Comparison of ENCODE assay signal across 9 cellular contexts in the genomic region with DNA sequence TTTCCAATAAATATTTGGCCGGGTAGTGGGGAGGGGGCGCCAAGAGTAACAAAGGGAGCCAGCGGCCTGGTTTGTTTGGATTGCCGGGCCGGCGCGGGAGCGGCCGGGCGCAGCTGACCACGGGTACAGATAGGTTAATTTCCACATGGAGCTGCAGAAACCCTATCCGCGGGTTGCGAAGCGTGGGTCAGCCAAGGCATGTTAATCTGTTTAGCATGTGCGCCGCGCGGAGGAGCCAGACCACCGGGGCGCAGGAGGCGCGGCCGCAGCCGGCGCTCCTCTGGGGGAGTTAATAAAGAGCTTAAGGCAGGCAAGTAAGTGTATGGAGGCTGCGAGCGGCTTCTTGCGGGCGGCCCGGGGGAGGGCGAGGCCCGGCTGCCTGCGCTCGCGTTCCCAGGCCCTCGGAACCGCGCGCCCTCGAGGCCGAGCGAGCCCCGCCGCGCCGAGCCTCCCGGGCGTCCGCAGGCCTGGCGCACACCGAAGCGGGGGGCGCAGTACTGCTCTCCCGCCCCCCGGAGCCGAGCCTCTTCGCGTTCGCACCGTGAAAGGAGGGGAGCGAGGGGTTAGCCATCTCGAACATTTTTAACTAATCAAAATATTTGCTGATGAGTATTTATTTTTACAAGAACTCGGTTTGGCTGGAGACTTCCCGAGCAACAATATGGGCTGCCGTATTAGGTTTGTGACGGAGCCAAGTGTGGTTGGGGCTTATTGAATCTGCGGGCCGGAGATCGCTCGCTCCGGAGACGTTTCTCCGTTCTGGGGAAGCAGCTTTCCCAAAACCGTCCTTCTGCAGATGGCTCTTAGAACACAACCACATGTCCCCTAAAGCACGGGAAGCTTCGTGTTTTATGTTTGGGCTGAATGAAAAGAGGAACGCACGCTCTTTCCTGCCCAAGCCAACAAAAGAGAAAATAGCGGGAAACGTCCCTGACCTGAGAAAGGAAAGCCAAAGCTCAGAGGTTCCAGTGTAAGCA. TPM values are rescaled to one million over a fixed set of nuclear protein-coding genes. Genes with fewer than 3 reads are reported as not detected.
A peak's percentile ranks its signal among the peaks of the same experiment; 100 is the strongest.
DNase-seq lines count a peak whose midpoint lies in the region; ATAC-seq, FAIRE-seq and TF ChIP-seq lines count a peak whose summit lies in the region.
"Had no signal": no experiment of that assay in that cellular context is flagged by ENCODE, and none has a peak within 500 bp of the region (broad histone marks: within the 10 kb centered on the region; RNA-seq: fewer than 3 reads in every experiment).

No MANE protein-coding gene starts in this region.

- H3K4me1 ChIP-seq in HUES6 (ENCODE audit: control insufficient read depth, insufficient read depth, low read length) (peaks cover 4% of the 10 kb centered on the region), endothelial cell of umbilical vein (ENCODE audit: control insufficient read depth, extremely low read depth, insufficient read depth, low read length) (no peaks in the 10 kb centered on the region)

- H3K4me3 ChIP-seq in AG09309 (ENCODE audit: control insufficient read depth, low read depth, low read length) = peak overlapping the region; percentile 30
- H3K4me3 ChIP-seq in HUES6 (ENCODE audit: low read depth, low read length) = peak overlapping the region; percentile 46
- no peak overlapping the region for H3K4me3 ChIP-seq in endothelial cell of umbilical vein (replicated peaks in 1 of 3; ENCODE audit: insufficient read depth in 1 of 3, low read depth in 1 of 3, low read length in 3 of 3)

- no peak for FAIRE-seq in endothelial cell of umbilical vein (lab: Jason Lieb, UNC)
- FAIRE-seq: islet of Langerhans had no signal

- H3K27ac Mint-ChIP-seq in nephron progenitor cell = peak overlapping the region; percentile 77

- H3K4me3 Mint-ChIP-seq in nephron progenitor cell = peak overlapping the region; percentile 83

- CTCF ChIA-PET in endothelial cell of umbilical vein (lab: Charles Lee) = interaction anchor here (0.9 to 1.8 kb wide), 6 partner anchors 13 to 205 kb away, joined by 3 to 5 read pairs (median 4); no protein-coding TSS in a partner anchor

- H3K36me3 ChIP-seq in HUES6 (ENCODE audit: control insufficient read depth, insufficient read depth, low read length) (no peaks in the 10 kb centered on the region), endothelial cell of umbilical vein (ENCODE audit: control insufficient read depth in 2 of 2, extremely low read depth in 1 of 2, insufficient read depth in 2 of 2, low read length in 2 of 2) (no peaks in the 10 kb centered on the region)

- TF ChIP-seq POLR2A in endothelial cell of umbilical vein (IDR thresholded peaks at IDR 0.05; ENCODE audit: low read depth, low read length) = no peak

- POLR2A ChIA-PET in endothelial cell of umbilical vein (lab: Charles Lee) = no interaction called here

- H3K9ac ChIP-seq in HUES6 (ENCODE audit: low read length) (no peak overlapping the region), endothelial cell of umbilical vein (replicated peaks; ENCODE audit: extremely low read depth, insufficient read depth, low read length) (no peak overlapping the region)

- no TSS peak for BruUV-seq in endothelial cell of umbilical vein (replicated peaks; lab: Mats Ljungman, UMichigan)

- ATAC-seq in GM21528 (IDR thresholded peaks at IDR 0.05; ENCODE audit: low FRiP score, unreplicated experiment) = no peak

- H3K4me2 ChIP-seq in endothelial cell of umbilical vein (ENCODE audit: insufficient read depth, low read length) = no peak overlapping the region

- peaks cover 79% of the 10 kb centered on the region for H3K27me3 ChIP-seq in HUES6 (ENCODE audit: control insufficient read depth, insufficient read depth, low read length)
- H3K27me3 ChIP-seq in endothelial cell of umbilical vein (ENCODE audit: control insufficient read depth in 2 of 2, insufficient read depth in 2 of 2, low read length in 2 of 2) = peaks cover 69 to 93% of the 10 kb centered on the region in 2 experiments

- no peak overlapping the region for H3K27ac ChIP-seq in HUES6 (ENCODE audit: low read depth, low read length)
- H3K27ac ChIP-seq in endothelial cell of umbilical vein (ENCODE audit: insufficient read depth, low read depth, low read length) = no peak overlapping the region

- no peak overlapping the region for H2AFZ ChIP-seq in endothelial cell of umbilical vein (ENCODE audit: low read depth, low read length)

- H3K36me3 Mint-ChIP-seq in nephron progenitor cell (ENCODE audit: low read depth) = no peaks in the 10 kb centered on the region

- H3K9me3 Mint-ChIP-seq in nephron progenitor cell = peaks cover 3% of the 10 kb centered on the region

- dilution Hi-C loops in endothelial cell of umbilical vein (cut with MboI; ENCODE audit: extremely low pct_ligation_motif_present, low sequenced_read_pairs) = no loop called here

- peaks cover 5% of the 10 kb centered on the region; the same call in 1 of the 2 replicates for H3K9me3 ChIP-seq in HUES6 (ENCODE audit: control insufficient read depth, insufficient read depth, low read depth, low read length)
- H3K9me3 ChIP-seq in endothelial cell of umbilical vein (replicated peaks; ENCODE audit: control insufficient read depth, insufficient read depth, low read length) = no peaks in the 10 kb centered on the region

- intact Hi-C loops in endothelial cell of umbilical vein (cut with micrococcal nuclease) = no loop called here

- DNase-seq in AG09309 (ENCODE audit: low read depth) = no peak
- DNase-seq in endothelial cell of umbilical vein (ENCODE audit: low read depth, low spot score) = no peak
- peak; percentile 82 for DNase-seq in nephron progenitor cell
- DNase-seq in GOT3 (lab: John Stamatoyannopoulos, UW) = no peak
- DNase-seq in DMS153 (lab: John Stamatoyannopoulos, UW) = no peak
- DNase-seq in COLO829 (ENCODE audit: low spot score) = no peak

- H3K79me2 ChIP-seq in endothelial cell of umbilical vein (ENCODE audit: control insufficient read depth, insufficient read depth, low read length) = no peaks in the 10 kb centered on the region

- peaks cover 62% of the 10 kb centered on the region for H3K4me1 Mint-ChIP-seq in nephron progenitor cell

- H3K27me3 Mint-ChIP-seq in nephron progenitor cell (ENCODE audit: low read depth, poor library complexity) = peaks cover 45% of the 10 kb centered on the region

- TF ChIP-seq CTCF in AG09309 (IDR thresholded peaks at IDR 0.05; ENCODE audit: control insufficient read depth, insufficient read depth, low read depth, low read length, missing control alignments) (no peak), endothelial cell of umbilical vein (IDR thresholded peaks at IDR 0.05; ENCODE audit: extremely low read depth in 1 of 2, insufficient read depth in 1 of 2, low read depth in 1 of 2, low read length in 2 of 2) (no peak), nephron progenitor cell (IDR thresholded peaks at IDR 0.05) (no peak)

- H4K20me1 ChIP-seq in endothelial cell of umbilical vein (replicated peaks; ENCODE audit: control insufficient read depth, extremely low read depth, insufficient read depth, low read length) = no peaks in the 10 kb centered on the region

- no peaks in the 10 kb centered on the region for H3K9me1 ChIP-seq in endothelial cell of umbilical vein (replicated peaks; ENCODE audit: control insufficient read depth, extremely low read depth, insufficient read depth, low read length)

TF ChIP-seq in endothelial cell of umbilical vein, 7 proteins besides CTCF, POLR2A, EP300 and RAD21:
- TF ChIP-seq EZH2 (IDR thresholded peaks at IDR 0.05; ENCODE audit: borderline replicate concordance, low read depth, low read length, severe bottlenecking) = peak; percentile 100
- TF ChIP-seq POLR2AphosphoS5 (IDR thresholded peaks at IDR 0.05; ENCODE audit: insufficient read depth, low read depth, low read length) = no peak

RNA-seq across cellular contexts. Expression of a gene that starts 28.9 kb away (rescaled TPM):
- total RNA-seq in endothelial cell of umbilical vein = 0.14 and 0.20 TPM in 2 replicates
- 0.06 TPM in 1 of 2 replicates, not detected in the other for polyA plus RNA-seq in endothelial cell of umbilical vein
- not detected in 2 replicates for polyA plus RNA-seq in endothelial cell of umbilical vein (2011; cell fraction: cytosol; rRNA removed)
- polyA plus RNA-seq in endothelial cell of umbilical vein (2011; cell fraction: nucleus; rRNA removed) = not detected in 2 replicates
- not detected in 2 replicates for polyA plus RNA-seq in endothelial cell of umbilical vein (2012)
- polyA minus RNA-seq in endothelial cell of umbilical vein = not detected in 2 replicates
- polyA minus RNA-seq in endothelial cell of umbilical vein (2011; cell fraction: cytosol; rRNA and poly(A)+ RNA removed) = not detected
- polyA minus RNA-seq in endothelial cell of umbilical vein (2011; cell fraction: nucleus; rRNA and poly(A)+ RNA removed) = not detected in 2 replicates

Comparison
In these comparisons a context has a peak if more than half of its experiments do, and no peak if none do; other contexts are left out.
1. H3K4me3 ChIP-seq: peak in AG09309 (single experiment) and HUES6 (single experiment); none in endothelial cell of umbilical vein (0 of 3).